Comparison of ENCODE assay signal across 11 cellular contexts in genomic region chr9:136542246-136543041, GRCh38. TPM values are rescaled to one million over a fixed set of nuclear protein-coding genes. Genes with fewer than 3 reads are reported as not detected.
A peak's percentile ranks its signal among the peaks of the same experiment; 100 is the strongest.
DNase-seq lines count a peak whose midpoint lies in the region; ATAC-seq and TF ChIP-seq lines count a peak whose summit lies in the region.
"Had no signal": no experiment of that assay in that cellular context is flagged by ENCODE, and none has a peak within 500 bp of the region (broad histone marks: within the 10 kb centered on the region; RNA-seq: fewer than 3 reads in every experiment).

No MANE protein-coding gene starts in this region.

- peak overlapping the region in 3 of 4 donors; percentile 76 to 91 (median 87) for H3K4me3 Mint-ChIP-seq in CD4-positive, CD25-positive, alpha-beta regulatory T cell
- H3K4me3 Mint-ChIP-seq in endodermal cell: no peak overlapping the region

- H3K27ac ChIP-seq in CD4-positive, CD25-positive, alpha-beta regulatory T cell (ENCODE audit: insufficient read depth, low read length, poor library complexity, severe bottlenecking): no peak overlapping the region
- H3K27ac ChIP-seq in endodermal cell (ENCODE audit: low read depth, low read length): peak overlapping the region; percentile 92

- peaks cover 0 to 74% (median 27%) of the 10 kb centered on the region in 4 donors for H3K4me1 Mint-ChIP-seq in CD4-positive, CD25-positive, alpha-beta regulatory T cell
- H3K4me1 Mint-ChIP-seq in endodermal cell: peaks cover 2% of the 10 kb centered on the region

- no peaks in the 10 kb centered on the region for H3K9me3 Mint-ChIP-seq in CD4-positive, CD25-positive, alpha-beta regulatory T cell
- H3K9me3 Mint-ChIP-seq in endodermal cell: no peaks in the 10 kb centered on the region

- H3K4me1 ChIP-seq in CD4-positive, CD25-positive, alpha-beta regulatory T cell (ENCODE audit: control insufficient read depth, insufficient read depth, low read length, poor library complexity, severe bottlenecking): peaks cover 85% of the 10 kb centered on the region
- peaks cover 5% of the 10 kb centered on the region for H3K4me1 ChIP-seq in endodermal cell (ENCODE audit: control insufficient read depth, insufficient read depth, low read length)
- H3K4me1 ChIP-seq in neuron (ENCODE audit: insufficient read depth, low read length): peaks cover 39% of the 10 kb centered on the region

- DNase-seq in CD4-positive, CD25-positive, alpha-beta regulatory T cell: no peak
- DNase-seq in NCI-H69 (lab: John Stamatoyannopoulos, UW): peak; percentile 34
- no peak for DNase-seq in endodermal cell
- DNase-seq in NK-92 treated with Interleukin-12 subunit alpha and Interleukin-12 subunit beta, amount 100 ng/mL, for 24 hours (lab: John Stamatoyannopoulos, UW): no peak
- DNase-seq in NCI-H2029 treated with DMSO at 0.1 percent for 48 hours (lab: John Stamatoyannopoulos, UW): no peak
- DNase-seq in DMS79 (lab: John Stamatoyannopoulos, UW): no peak
- DNase-seq: DMS 273 treated with DMSO at 0.1 percent for 48 hours, mesenchymal stem cell, NCI-H1694 treated with DMSO at 0.1 percent for 48 hours had no signal

- H3K9me3 ChIP-seq in CD4-positive, CD25-positive, alpha-beta regulatory T cell (ENCODE audit: control insufficient read depth in 2 of 2, low read length in 2 of 2): no peaks in the 10 kb centered on the region
- H3K9me3 ChIP-seq in endodermal cell (ENCODE audit: control insufficient read depth, low read length) (no peaks in the 10 kb centered on the region), neuron (ENCODE audit: low read length) (no peaks in the 10 kb centered on the region)

- 71 to 90% methylated on average over 9 to 28 of the region's 28 CpGs for WGBS in endodermal cell (ENCODE audit: insufficient coverage in 1 of 2, insufficient read length in 1 of 2), 2 experiments

- peak overlapping the region in 1 of 3 donors; percentile 93 for H3K27ac Mint-ChIP-seq in CD4-positive, CD25-positive, alpha-beta regulatory T cell
- H3K27ac Mint-ChIP-seq in endodermal cell: no peak overlapping the region

- H3K9ac ChIP-seq in endodermal cell (ENCODE audit: extremely low read depth, low read length, poor library complexity, severe bottlenecking): no peak overlapping the region

- no peak for TF ChIP-seq CTCF in endodermal cell (conservative IDR thresholded peaks at IDR 0.05)

- H3K36me3 Mint-ChIP-seq in CD4-positive, CD25-positive, alpha-beta regulatory T cell: no peaks in the 10 kb centered on the region
- peaks cover under 1% of the 10 kb centered on the region for H3K36me3 Mint-ChIP-seq in endodermal cell (ENCODE audit: low read depth)

- H3K27me3 Mint-ChIP-seq in CD4-positive, CD25-positive, alpha-beta regulatory T cell: no peaks in the 10 kb centered on the region
- H3K27me3 Mint-ChIP-seq in endodermal cell (ENCODE audit: insufficient read depth): peaks cover 4% of the 10 kb centered on the region

- peaks cover 7% of the 10 kb centered on the region for H3K36me3 ChIP-seq in CD4-positive, CD25-positive, alpha-beta regulatory T cell (ENCODE audit: control insufficient read depth, insufficient read depth, low read length)
- no peaks in the 10 kb centered on the region for H3K36me3 ChIP-seq in endodermal cell (ENCODE audit: control insufficient read depth, insufficient read depth, low read length)
- H3K36me3 ChIP-seq in neuron (ENCODE audit: insufficient read depth, low read length): peaks cover 20% of the 10 kb centered on the region

- no peaks in the 10 kb centered on the region for H3K27me3 ChIP-seq in CD4-positive, CD25-positive, alpha-beta regulatory T cell (ENCODE audit: control insufficient read depth, insufficient read depth, low read length)
- H3K27me3 ChIP-seq in endodermal cell (ENCODE audit: control insufficient read depth, insufficient read depth, low read length, poor library complexity, severe bottlenecking): peaks cover 6% of the 10 kb centered on the region
- no peaks in the 10 kb centered on the region for H3K27me3 ChIP-seq in neuron (ENCODE audit: insufficient read depth, low read length)

- ATAC-seq in CD4-positive, CD25-positive, alpha-beta regulatory T cell (ENCODE audit: low read depth in 2 of 2): no peak
- ATAC-seq in HG02623 (IDR thresholded peaks at IDR 0.05; ENCODE audit: unreplicated experiment): no peak

- no peak overlapping the region for H3K4me3 ChIP-seq in CD4-positive, CD25-positive, alpha-beta regulatory T cell (ENCODE audit: low read depth, low read length)
- H3K4me3 ChIP-seq in endodermal cell (ENCODE audit: low read length): no peak overlapping the region
- peak overlapping the region; percentile 2 for H3K4me3 ChIP-seq in neuron (ENCODE audit: low read length)

- no peak overlapping the region for H2AFZ ChIP-seq in neuron (ENCODE audit: low read depth, low read length)

RNA-seq across cellular contexts. Expression of gene NOTCH1, which starts 3.4 kb away (rescaled TPM):
- total RNA-seq in CD4-positive, CD25-positive, alpha-beta regulatory T cell: 52.3 TPM
- 1 to 10 TPM; 1.2 to 1.7 (median 1.5) TPM for polyA plus RNA-seq in CD4-positive, CD25-positive, alpha-beta regulatory T cell
- total RNA-seq in endodermal cell: 10 to 100 TPM; 23.4 to 24.2 TPM
- 72.4 TPM for polyA plus RNA-seq in endodermal cell (2013, experiment 1 of 2)
- polyA plus RNA-seq in endodermal cell (2013, experiment 2 of 2): 68.2 TPM

RNA-seq across cellular contexts. Expression of gene SEC16A, which starts 59.6 kb away (rescaled TPM):
- total RNA-seq in CD4-positive, CD25-positive, alpha-beta regulatory T cell: 74.4 TPM
- polyA plus RNA-seq in CD4-positive, CD25-positive, alpha-beta regulatory T cell: 10 to 100 TPM; 17.7 to 22.7 (median 21.1) TPM
- total RNA-seq in endodermal cell: 10 to 100 TPM; 54.6 to 60.7 TPM
- polyA plus RNA-seq in endodermal cell (2013, experiment 1 of 2): 43.1 TPM
- 41.4 TPM for polyA plus RNA-seq in endodermal cell (2013, experiment 2 of 2)
